In genomic region chr14:97328743-97329142, GRCh38 we compare ENCODE assay signal across 15 cellular contexts.
DNase-seq lines count a peak whose midpoint lies in the region; ATAC-seq and TF ChIP-seq lines count a peak whose summit lies in the region.
"Had no signal": no experiment of that assay in that cellular context is flagged by ENCODE, and none has a peak within 500 bp of the region (broad histone marks: within the 10 kb centered on the region; RNA-seq: fewer than 3 reads in every experiment).

No MANE protein-coding gene starts in this region.

- H3K79me2 ChIP-seq in HCT116 (ENCODE audit: insufficient read depth, low read length) (no peaks in the 10 kb centered on the region), mesendoderm (ENCODE audit: control insufficient read depth, insufficient read depth, low read length) (no peaks in the 10 kb centered on the region)

- DNase-seq in A673 (ENCODE audit: low spot score) (peak; percentile 5), HCT116 (ENCODE audit: low read depth, low spot score) (no peak), SK-MEL-5 (ENCODE audit: low read depth, low spot score) (peak; percentile 10), mesendoderm (peak; percentile 5), coronary artery (ENCODE audit: low spot score) (no peak), sciatic nerve (ENCODE audit: low spot score) (no peak), SKM-1 treated with dmso at 0.1 percent for 144 hours (lab: John Stamatoyannopoulos, UW; ENCODE audit: unreplicated experiment) (no peak)
- DNase-seq: 8988T; ACHN; CD4-positive, CD25-positive, alpha-beta regulatory T cell; DMS53; HFFc6; Karpas-422 had no signal

- H3K9ac ChIP-seq in HCT116 (ENCODE audit: low read length) (no peak overlapping the region), mesendoderm (ENCODE audit: low read length) (no peak overlapping the region)
- H3K9ac ChIP-seq: BLaER1 treated with 17β-estradiol and CSF1 and Interleukin-3, amounts not matched to agents 10 nM and 100 nM had no signal

- RAD21 ChIA-PET in HCT116 (lab: Charles Lee; ENCODE audit: low non-redundant PET in 1 of 2, low total read pairs in 2 of 2, uncharacterized antibody in 2 of 2, unreplicated experiment in 2 of 2): no interaction called here

- H3K4me2 ChIP-seq in HCT116 (ENCODE audit: low read length): no peak overlapping the region
- H3K4me2 ChIP-seq in mesendoderm (ENCODE audit: low read length): no peak overlapping the region
- H3K4me2 ChIP-seq: BLaER1 treated with 17β-estradiol and CSF1 and Interleukin-3, amounts not matched to agents 10 nM and 100 nM had no signal

- no peak overlapping the region for H2BK120ac ChIP-seq in mesendoderm (ENCODE audit: low read depth, low read length)

- CTCF ChIA-PET in A673 (lab: Charles Lee) (no interaction called here), HCT116 (lab: Charles Lee) (no interaction called here)

- H2BK5ac ChIP-seq in mesendoderm (ENCODE audit: low read length): no peak overlapping the region

- no peaks in the 10 kb centered on the region for H3K27me3 ChIP-seq in A673 (replicated peaks; ENCODE audit: insufficient read depth, low read depth, low read length, poor library complexity)
- H3K27me3 ChIP-seq in HCT116 (ENCODE audit: insufficient read depth, low read length): no peaks in the 10 kb centered on the region
- no peaks in the 10 kb centered on the region for H3K27me3 ChIP-seq in mesendoderm (ENCODE audit: insufficient read depth, low read length, poor library complexity)
- H3K27me3 ChIP-seq: BLaER1 treated with 17β-estradiol and CSF1 and Interleukin-3, amounts not matched to agents 10 nM and 100 nM had no signal

- in situ Hi-C loops in SK-MEL-5 (cut with HindIII; ENCODE audit: low pct_unique_long_range_greater_than_20kb, low sequenced_read_pairs): no loop called here

- no CpG with 5 or more reads among the region's 3 CpGs for WGBS in mesendoderm (ENCODE audit: extremely low coverage, insufficient coverage, low lambda C conversion rate)

- TF ChIP-seq CTCF in A673 (conservative IDR thresholded peaks at IDR 0.05; ENCODE audit: low read depth, low read length) (no peak), HCT116 (IDR thresholded peaks at IDR 0.05 in 2 of 3, conservative IDR thresholded peaks at IDR 0.05 in 1 of 3; ENCODE audit: borderline replicate concordance in 1 of 3, insufficient read depth in 1 of 3, low read depth in 2 of 3, low read length in 2 of 3) (no peak), coronary artery (IDR thresholded peaks at IDR 0.05) (no peak)

- H2AFZ ChIP-seq in HCT116 (ENCODE audit: low read depth, low read length, poor library complexity, severe bottlenecking): no peak overlapping the region

- no peak overlapping the region for H3K27ac ChIP-seq in A673 (ENCODE audit: low read depth, low read length, poor library complexity, severe bottlenecking)
- H3K27ac ChIP-seq in HCT116 (ENCODE audit: low read depth, low read length): no peak overlapping the region
- no peak overlapping the region for H3K27ac ChIP-seq in mesendoderm (ENCODE audit: low read depth, low read length)
- H3K27ac ChIP-seq in coronary artery: no peak overlapping the region
- H3K27ac ChIP-seq: BLaER1 treated with 17β-estradiol and CSF1 and Interleukin-3, amounts not matched to agents 10 nM and 100 nM had no signal

- POLR2A ChIA-PET in A673 (lab: Charles Lee; ENCODE audit: low non-redundant PET) (no interaction called here), HCT116 (lab: Charles Lee) (no interaction called here)

- H3K4me3 ChIP-seq in A673 (ENCODE audit: low read depth, low read length, poor library complexity, severe bottlenecking) (no peak overlapping the region), HCT116 (replicated peaks in 1 of 2; ENCODE audit: low read depth in 1 of 2, low read length in 2 of 2) (no peak overlapping the region), mesendoderm (ENCODE audit: low read length) (no peak overlapping the region), coronary artery (no peak overlapping the region)
- H3K4me3 ChIP-seq: BLaER1 treated with 17β-estradiol and CSF1 and Interleukin-3, amounts not matched to agents 10 nM and 100 nM; HAP-1 had no signal

- H3K79me1 ChIP-seq in mesendoderm (ENCODE audit: low read length): no peaks in the 10 kb centered on the region

- intact Hi-C loops in A673 (cut with micrococcal nuclease; ENCODE audit: unreplicated experiment): no loop called here
- intact Hi-C loops in HCT116 (cut with micrococcal nuclease): no loop called here
- intact Hi-C loops in sciatic nerve (cut with DNase I): no loop called here

- no peak overlapping the region for H3K18ac ChIP-seq in mesendoderm (ENCODE audit: low read length)

- no peaks in the 10 kb centered on the region for H3K9me2 ChIP-seq in HCT116 (ENCODE audit: insufficient read depth)

- no peak overlapping the region for H3K56ac ChIP-seq in mesendoderm (ENCODE audit: low read length)

- no peaks in the 10 kb centered on the region for H3K36me3 ChIP-seq in A673 (ENCODE audit: insufficient read depth, low read length, poor library complexity, severe bottlenecking)
- H3K36me3 ChIP-seq in HCT116 (ENCODE audit: control insufficient read depth in 1 of 2, insufficient read depth in 2 of 2, low read length in 2 of 2): no peaks in the 10 kb centered on the region
- no peaks in the 10 kb centered on the region for H3K36me3 ChIP-seq in mesendoderm (ENCODE audit: control insufficient read depth, insufficient read depth, low read length)
- H3K36me3 ChIP-seq: BLaER1 treated with 17β-estradiol and CSF1 and Interleukin-3, amounts not matched to agents 10 nM and 100 nM; HAP-1 had no signal

- TF ChIP-seq RAD21 in HCT116 (IDR thresholded peaks at IDR 0.05; ENCODE audit: low read depth): no peak

- no peak overlapping the region for H2BK15ac ChIP-seq in mesendoderm (replicated peaks; ENCODE audit: low read depth)

- no TSS peak for BruUV-seq in A673 (replicated peaks; lab: Mats Ljungman, UMichigan)
- BruUV-seq in HCT116 (replicated peaks; lab: Mats Ljungman, UMichigan): no TSS peak

- no peaks in the 10 kb centered on the region for H3K9me3 ChIP-seq in A673 (ENCODE audit: low read depth, low read length, poor library complexity, severe bottlenecking)
- no peaks in the 10 kb centered on the region for H3K9me3 ChIP-seq in HCT116 (ENCODE audit: control insufficient read depth in 1 of 2, insufficient read depth in 1 of 2, low read depth in 1 of 2, low read length in 2 of 2)
- H3K9me3 ChIP-seq: HAP-1 had no signal

- peaks cover 4% of the 10 kb centered on the region for H3K4me1 ChIP-seq in A673 (ENCODE audit: insufficient read depth, low read length, poor library complexity, severe bottlenecking)
- no peaks in the 10 kb centered on the region for H3K4me1 ChIP-seq in HCT116 (ENCODE audit: control insufficient read depth in 1 of 2, insufficient read depth in 2 of 2, low read length in 2 of 2)
- no peaks in the 10 kb centered on the region for H3K4me1 ChIP-seq in mesendoderm (ENCODE audit: control insufficient read depth, low read depth, low read length)
- H3K4me1 ChIP-seq: HAP-1 had no signal

- no peak overlapping the region for H2AK5ac ChIP-seq in mesendoderm (ENCODE audit: low read length)

- no peak overlapping the region for H4K8ac ChIP-seq in mesendoderm (ENCODE audit: low read depth, low read length)

- peak; percentile 46; the same call in 1 of the 2 replicates for ATAC-seq in HCT116
- no peak for ATAC-seq in sciatic nerve

- no peak for TF ChIP-seq POLR2A in HCT116 (IDR thresholded peaks at IDR 0.05; ENCODE audit: borderline replicate concordance, extremely low read depth, insufficient read depth, insufficient read length)

- no peak overlapping the region for H3K4ac ChIP-seq in mesendoderm (ENCODE audit: low read depth, low read length)

- H3K23ac ChIP-seq in mesendoderm (ENCODE audit: low read length): no peak overlapping the region

- no peaks in the 10 kb centered on the region for H4K20me1 ChIP-seq in HCT116 (ENCODE audit: insufficient read depth)
- H4K20me1 ChIP-seq: BLaER1 treated with 17β-estradiol and CSF1 and Interleukin-3, amounts not matched to agents 10 nM and 100 nM had no signal

- no peak overlapping the region for H4K5ac ChIP-seq in mesendoderm (ENCODE audit: low read length)

TF ChIP-seq in HCT116, 20 proteins besides CTCF, POLR2A, EP300 and RAD21:
- no peak for TF ChIP-seq YY1 (IDR thresholded peaks at IDR 0.05; ENCODE audit: extremely low read depth, insufficient replicate concordance, low read depth, low read length)
- no peak for TF ChIP-seq CEBPB (IDR thresholded peaks at IDR 0.05; ENCODE audit: low read depth)
- no peak for TF ChIP-seq CBX3 (IDR thresholded peaks at IDR 0.05; ENCODE audit: low read depth)
- no peak for TF ChIP-seq FOSL1 (IDR thresholded peaks at IDR 0.05; ENCODE audit: low read depth)

Comparison
In these comparisons a context has a peak if more than half of its experiments do, and no peak if none do; other contexts are left out.
1. DNase-seq: peak in A673 (single experiment), SK-MEL-5 (single experiment) and mesendoderm (single experiment); none in HCT116 (single experiment), coronary artery (single experiment), sciatic nerve (single experiment) and SKM-1 treated with dmso at 0.1 percent for 144 hours (single experiment).